In the genomic region with DNA sequence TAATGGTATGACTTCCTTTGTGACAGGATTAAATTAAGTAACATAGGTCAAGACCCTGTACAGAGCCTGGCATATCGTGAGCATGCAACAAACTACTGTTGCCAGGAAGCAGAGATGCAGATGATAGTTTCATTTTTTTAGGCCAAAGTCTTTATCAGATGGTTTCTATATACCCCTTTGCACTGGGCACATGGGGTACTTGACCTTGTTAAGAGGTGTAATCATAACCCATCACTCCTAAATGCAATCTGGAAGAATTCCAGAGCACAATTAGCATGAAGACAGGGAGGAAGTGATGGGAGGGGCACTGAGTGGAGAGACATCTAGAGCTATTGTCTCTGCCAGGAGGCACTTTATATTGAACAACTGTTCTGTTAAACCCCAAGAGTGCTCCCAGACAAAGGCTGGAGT, we compare ENCODE assay signal across 11 cellular contexts. TPM values are rescaled to one million over a fixed set of nuclear protein-coding genes. Genes with fewer than 3 reads are reported as not detected.
DNase-seq lines count a peak whose midpoint lies in the region; ATAC-seq and TF ChIP-seq lines count a peak whose summit lies in the region.
"Had no signal": no experiment of that assay in that cellular context is flagged by ENCODE, and none has a peak within 500 bp of the region (broad histone marks: within the 10 kb centered on the region; RNA-seq: fewer than 3 reads in every experiment).

No MANE protein-coding gene starts in this region.

- H3K4me1 ChIP-seq in CD8-positive, alpha-beta T cell (ENCODE audit: insufficient read depth, low read length): peaks cover 58% of the 10 kb centered on the region

- POLR2A ChIA-PET in CD8-positive, alpha-beta T cell (lab: Charles Lee): no interaction called here

- no peak for ATAC-seq in CD8-positive, alpha-beta T cell
- ATAC-seq in activated naive CD8-positive, alpha-beta T cell treated with anti-CD3 and anti-CD28 coated beads, Interleukin-2, amount 50 U/mL, for 24 hours: no peak
- ATAC-seq in HG03095 (IDR thresholded peaks at IDR 0.05; ENCODE audit: unreplicated experiment): no peak

- intact Hi-C loops in CD8-positive, alpha-beta T cell (cut with DNase I, micrococcal nuclease): no loop called here

- H3K9me3 ChIP-seq in CD8-positive, alpha-beta T cell (ENCODE audit: low read length): no peaks in the 10 kb centered on the region

- no peaks in the 10 kb centered on the region for H3K36me3 ChIP-seq in CD8-positive, alpha-beta T cell (ENCODE audit: insufficient read depth, low read length)

- TF ChIP-seq CTCF in CD8-positive, alpha-beta T cell (IDR thresholded peaks at IDR 0.05): no peak
- TF ChIP-seq CTCF in neural crest cell (conservative IDR thresholded peaks at IDR 0.05): no peak

- peaks cover 29% of the 10 kb centered on the region for H3K36me3 Mint-ChIP-seq in CD8-positive, alpha-beta T cell
- H3K36me3 Mint-ChIP-seq in activated naive CD8-positive, alpha-beta T cell treated with anti-CD3 and anti-CD28 coated beads, Interleukin-2, amount 50 U/mL, for 24 hours (ENCODE audit: low read depth): peaks cover 35% of the 10 kb centered on the region
- H3K36me3 Mint-ChIP-seq in neural crest cell (ENCODE audit: low read depth): peaks cover 3% of the 10 kb centered on the region

- peak overlapping the region; percentile 45 for H3K27ac Mint-ChIP-seq in CD8-positive, alpha-beta T cell
- peak overlapping the region; percentile 79 for H3K27ac Mint-ChIP-seq in activated naive CD8-positive, alpha-beta T cell treated with anti-CD3 and anti-CD28 coated beads, Interleukin-2, amount 50 U/mL, for 24 hours
- peak overlapping the region; percentile 35 for H3K27ac Mint-ChIP-seq in neural crest cell (ENCODE audit: unreplicated experiment)

- H3K4me3 Mint-ChIP-seq in CD8-positive, alpha-beta T cell: no peak overlapping the region
- H3K4me3 Mint-ChIP-seq in activated naive CD8-positive, alpha-beta T cell treated with anti-CD3 and anti-CD28 coated beads, Interleukin-2, amount 50 U/mL, for 24 hours: no peak overlapping the region
- H3K4me3 Mint-ChIP-seq in neural crest cell: no peak overlapping the region

- H3K27me3 Mint-ChIP-seq in CD8-positive, alpha-beta T cell (ENCODE audit: low read depth): no peaks in the 10 kb centered on the region
- H3K27me3 Mint-ChIP-seq in activated naive CD8-positive, alpha-beta T cell treated with anti-CD3 and anti-CD28 coated beads, Interleukin-2, amount 50 U/mL, for 24 hours: no peaks in the 10 kb centered on the region
- no peaks in the 10 kb centered on the region for H3K27me3 Mint-ChIP-seq in neural crest cell (ENCODE audit: low read depth)

- H3K4me3 ChIP-seq in CD8-positive, alpha-beta T cell (ENCODE audit: low read depth, low read length): no peak overlapping the region

- no peak overlapping the region for H3K27ac ChIP-seq in CD8-positive, alpha-beta T cell (ENCODE audit: low read depth, low read length)
- H3K27ac ChIP-seq: KMS-11 had no signal

- no peak for DNase-seq in CD8-positive, alpha-beta T cell
- DNase-seq in NCI-H1436 treated with DMSO at 0.1 percent for 48 hours (lab: John Stamatoyannopoulos, UW) (peak; percentile 92), neural crest cell (ENCODE audit: low read depth, low spot score) (no peak), iPS-NIHi11 (ENCODE audit: low spot score) (no peak), NOMO-1 treated with dmso at 0.1 percent for 144 hours (lab: John Stamatoyannopoulos, UW; ENCODE audit: unreplicated experiment) (no peak), A172 (ENCODE audit: low spot score) (no peak)
- DNase-seq in activated naive CD8-positive, alpha-beta T cell treated with anti-CD3 and anti-CD28 coated beads, Interleukin-2, amount 50 U/mL, for 24 hours: no peak

- H3K27me3 ChIP-seq in CD8-positive, alpha-beta T cell (ENCODE audit: insufficient read depth, low read length): no peaks in the 10 kb centered on the region

- no peaks in the 10 kb centered on the region for H3K9me3 Mint-ChIP-seq in CD8-positive, alpha-beta T cell
- H3K9me3 Mint-ChIP-seq in activated naive CD8-positive, alpha-beta T cell treated with anti-CD3 and anti-CD28 coated beads, Interleukin-2, amount 50 U/mL, for 24 hours: no peaks in the 10 kb centered on the region
- H3K9me3 Mint-ChIP-seq in neural crest cell: no peaks in the 10 kb centered on the region

- H3K4me1 Mint-ChIP-seq in CD8-positive, alpha-beta T cell (ENCODE audit: low read depth): peaks cover 76% of the 10 kb centered on the region
- peaks cover 96% of the 10 kb centered on the region for H3K4me1 Mint-ChIP-seq in activated naive CD8-positive, alpha-beta T cell treated with anti-CD3 and anti-CD28 coated beads, Interleukin-2, amount 50 U/mL, for 24 hours
- peaks cover 41% of the 10 kb centered on the region for H3K4me1 Mint-ChIP-seq in neural crest cell

- CTCF ChIA-PET in CD8-positive, alpha-beta T cell (lab: Charles Lee): no interaction called here

RNA-seq across cellular contexts. Expression of gene ZBTB17, which starts 22.1 kb away (rescaled TPM):
- total RNA-seq in CD8-positive, alpha-beta T cell: 100 to 1,000 TPM; 106 to 115 TPM
- 46.1 and 51.5 TPM in 2 replicates for total RNA-seq in neural crest cell
- total RNA-seq in A172 (2014; rRNA removed; shearing (Covaris generic)): 23.8 and 25.1 TPM in 2 replicates

RNA-seq across cellular contexts. Expression of gene SRARP, which starts 50.2 kb away (rescaled TPM):
- total RNA-seq in CD8-positive, alpha-beta T cell: not detected
- total RNA-seq in neural crest cell: not detected in 2 replicates
- not detected in 2 replicates for total RNA-seq in A172 (2014; rRNA removed; shearing (Covaris generic))
- total RNA-seq: renal cortical epithelial cell, subcutaneous adipose tissue had no signal
